23 cellular contexts compared by ENCODE assay signal in genomic region chr17:32398946-32399345, GRCh38. TPM values are rescaled to one million over a fixed set of nuclear protein-coding genes. Genes with fewer than 3 reads are reported as not detected.
DNase-seq lines count a peak whose midpoint lies in the region; ATAC-seq and TF ChIP-seq lines count a peak whose summit lies in the region.
"Had no signal": no experiment of that assay in that cellular context is flagged by ENCODE, and none has a peak within 500 bp of the region (broad histone marks: within the 10 kb centered on the region; RNA-seq: fewer than 3 reads in every experiment).

No MANE protein-coding gene starts in this region.

- H3K9me3 ChIP-seq in left ventricle myocardium inferior (replicated peaks) (no peaks in the 10 kb centered on the region), SK-N-MC (ENCODE audit: low read depth, low read length) (no peaks in the 10 kb centered on the region)
- H3K9me3 ChIP-seq in CD8-positive, alpha-beta T cell (ENCODE audit: low read length): no peaks in the 10 kb centered on the region

- H3K4me3 Mint-ChIP-seq in CD8-positive, alpha-beta T cell: no peak overlapping the region
- peak overlapping the region in 1 of 10 donors; percentile 39 for H3K4me3 Mint-ChIP-seq in naive thymus-derived CD8-positive, alpha-beta T cell
- no peak overlapping the region for H3K4me3 Mint-ChIP-seq in mesothelial cell of epicardium

- CTCF ChIA-PET in CD8-positive, alpha-beta T cell (lab: Charles Lee): no interaction called here

- H3K9me3 Mint-ChIP-seq in CD8-positive, alpha-beta T cell: peaks cover 3% of the 10 kb centered on the region
- H3K9me3 Mint-ChIP-seq in naive thymus-derived CD8-positive, alpha-beta T cell: no peaks in the 10 kb centered on the region
- no peaks in the 10 kb centered on the region for H3K9me3 Mint-ChIP-seq in mesothelial cell of epicardium

- no peaks in the 10 kb centered on the region for H3K36me3 ChIP-seq in left ventricle myocardium inferior
- no peaks in the 10 kb centered on the region for H3K36me3 ChIP-seq in CD8-positive, alpha-beta T cell (ENCODE audit: insufficient read depth, low read length)
- H3K36me3 ChIP-seq in SK-N-MC (ENCODE audit: insufficient read depth, low read length): no peaks in the 10 kb centered on the region

- H3K27me3 ChIP-seq in left ventricle myocardium inferior (ENCODE audit: low read depth): no peaks in the 10 kb centered on the region
- H3K27me3 ChIP-seq in CD8-positive, alpha-beta T cell (ENCODE audit: insufficient read depth, low read length): no peaks in the 10 kb centered on the region

- H3K36me3 Mint-ChIP-seq in CD8-positive, alpha-beta T cell: peaks cover 4% of the 10 kb centered on the region
- H3K36me3 Mint-ChIP-seq in naive thymus-derived CD8-positive, alpha-beta T cell: peaks cover 0 to 4% (median 4%) of the 10 kb centered on the region in 3 donors
- H3K36me3 Mint-ChIP-seq in mesothelial cell of epicardium: no peaks in the 10 kb centered on the region

- peak overlapping the region; percentile 18 for H3K27ac ChIP-seq in left ventricle myocardium inferior (replicated peaks)
- H3K27ac ChIP-seq in CD8-positive, alpha-beta T cell (ENCODE audit: low read depth, low read length): no peak overlapping the region
- peak overlapping the region; percentile 50; the same call in 1 of the 2 replicates for H3K27ac ChIP-seq in SK-N-MC
- H3K27ac ChIP-seq: HL-60, RWPE1 had no signal

- DNase-seq in left ventricle myocardium inferior: no peak
- DNase-seq in left cardiac atrium: no peak
- DNase-seq in CD8-positive, alpha-beta T cell: no peak
- DNase-seq in SK-N-MC (ENCODE audit: low read depth, low spot score): no peak
- DNase-seq in naive thymus-derived CD8-positive, alpha-beta T cell: no peak
- DNase-seq in mesothelial cell of epicardium (ENCODE audit: low spot score in 2 of 2, unreplicated experiment in 2 of 2): no peak
- DNase-seq in HK-2 (ENCODE audit: unreplicated experiment): no peak
- no peak for DNase-seq in hippocampal formation (lab: John Stamatoyannopoulos, UW)
- DNase-seq: C1 segment of cervical spinal cord, Calu3, DMS79 treated with DMSO at 0.1 percent for 48 hours, GOT3, HCEC 1CT, NCI-H1048, NCI-H1417, NCI-H1694, NCI-H2081, NCI-H2227 treated with DMSO at 0.1 percent for 48 hours, NCI-H526 treated with DMSO at 0.1 percent for 48 hours, SIG-M5 had no signal

- no peaks in the 10 kb centered on the region for H3K27me3 Mint-ChIP-seq in CD8-positive, alpha-beta T cell (ENCODE audit: low read depth)
- no peaks in the 10 kb centered on the region for H3K27me3 Mint-ChIP-seq in naive thymus-derived CD8-positive, alpha-beta T cell
- no peaks in the 10 kb centered on the region for H3K27me3 Mint-ChIP-seq in mesothelial cell of epicardium (ENCODE audit: low read depth)

- peaks cover 15% of the 10 kb centered on the region for H3K4me1 Mint-ChIP-seq in CD8-positive, alpha-beta T cell (ENCODE audit: low read depth)
- peaks cover 8 to 22% (median 10%) of the 10 kb centered on the region in 4 donors for H3K4me1 Mint-ChIP-seq in naive thymus-derived CD8-positive, alpha-beta T cell
- H3K4me1 Mint-ChIP-seq in mesothelial cell of epicardium: no peaks in the 10 kb centered on the region

- POLR2A ChIA-PET in CD8-positive, alpha-beta T cell (lab: Charles Lee): interaction anchor here (1.1 kb wide), 1 partner anchor 11 kb away, joined by 4 read pairs; no protein-coding TSS in a partner anchor
- POLR2A ChIA-PET in naive thymus-derived CD8-positive, alpha-beta T cell (lab: Charles Lee): interaction anchor here (0.7 kb wide), 1 partner anchor 497 kb away, joined by 3 read pairs; the partner anchor contains the start of gene UTP6

- H3K9ac ChIP-seq in SK-N-MC (ENCODE audit: insufficient read length): no peak overlapping the region

- H3K27ac Mint-ChIP-seq in CD8-positive, alpha-beta T cell: peak overlapping the region; percentile 19
- H3K27ac Mint-ChIP-seq in naive thymus-derived CD8-positive, alpha-beta T cell: peak overlapping the region in 7 of 10 donors; percentile 3 to 84 (median 72)
- H3K27ac Mint-ChIP-seq in mesothelial cell of epicardium: no peak overlapping the region

- H3K4me1 ChIP-seq in left ventricle myocardium inferior: peaks cover 14% of the 10 kb centered on the region
- H3K4me1 ChIP-seq in CD8-positive, alpha-beta T cell (ENCODE audit: insufficient read depth, low read length): peaks cover 7% of the 10 kb centered on the region

- no peak overlapping the region for H3K4me3 ChIP-seq in left ventricle myocardium inferior
- no peak overlapping the region for H3K4me3 ChIP-seq in CD8-positive, alpha-beta T cell (ENCODE audit: low read depth, low read length)
- H3K4me3 ChIP-seq in SK-N-MC: no peak overlapping the region

- intact Hi-C loops in left ventricle myocardium inferior (cut with micrococcal nuclease) (no loop called here), left cardiac atrium (cut with DNase I) (no loop called here)
- intact Hi-C loops in CD8-positive, alpha-beta T cell (cut with DNase I, micrococcal nuclease): loop anchor here in 1 of 2 experiments (5.0 kb wide), 1 partner anchor 43 kb away; the partner anchor contains the start of gene PSMD11

- no peak for TF ChIP-seq CTCF in left ventricle myocardium inferior (IDR thresholded peaks at IDR 0.05; ENCODE audit: borderline replicate concordance)
- TF ChIP-seq CTCF in CD8-positive, alpha-beta T cell (IDR thresholded peaks at IDR 0.05): no peak
- no peak for TF ChIP-seq CTCF in mesothelial cell of epicardium (IDR thresholded peaks at IDR 0.05; ENCODE audit: unreplicated experiment)

- no peak for ATAC-seq in left cardiac atrium
- no peak for ATAC-seq in CD8-positive, alpha-beta T cell
- no peak for ATAC-seq in naive thymus-derived CD8-positive, alpha-beta T cell
- ATAC-seq: Panc1 had no signal

RNA-seq across cellular contexts. Expression of gene PSMD11, which starts 45.4 kb away (rescaled TPM):
- total RNA-seq in left ventricle myocardium inferior: 63.7 TPM
- total RNA-seq in left cardiac atrium: 10 to 100 TPM; 53.4 to 82.2 TPM
- total RNA-seq in CD8-positive, alpha-beta T cell: 10 to 100 TPM; 69.9 to 72.6 TPM
- 10 to 100 TPM; 64.9 to 72.2 TPM for total RNA-seq in naive thymus-derived CD8-positive, alpha-beta T cell
- 100 to 1,000 TPM; 102 to 122 (median 112) TPM for polyA plus RNA-seq in naive thymus-derived CD8-positive, alpha-beta T cell
- total RNA-seq in mesothelial cell of epicardium: 90.5 to 95.0 TPM (median 94.9 TPM) in 3 replicates

RNA-seq across cellular contexts. Expression of gene ZNF207, which starts 49.0 kb away (rescaled TPM):
- total RNA-seq in left ventricle myocardium inferior (54.5 TPM), left cardiac atrium (100 to 1,000 TPM in 1 of 2 donors, 10 to 100 TPM in 1; 69.7 to 109 TPM), mesothelial cell of epicardium (221 to 240 TPM (median 231 TPM) in 3 replicates)
- 100 to 1,000 TPM; 276 to 277 TPM for total RNA-seq in CD8-positive, alpha-beta T cell
- 100 to 1,000 TPM; 285 to 287 TPM for total RNA-seq in naive thymus-derived CD8-positive, alpha-beta T cell
- polyA plus RNA-seq in naive thymus-derived CD8-positive, alpha-beta T cell: 100 to 1,000 TPM; 120 to 137 (median 127) TPM

RNA-seq across cellular contexts. Expression of gene C17orf75, which starts 57.0 kb away (rescaled TPM):
- total RNA-seq in left ventricle myocardium inferior (22.5 TPM), left cardiac atrium (10 to 100 TPM; 15.0 to 16.4 TPM), mesothelial cell of epicardium (31.4 to 34.3 TPM (median 32.1 TPM) in 3 replicates)
- 10 to 100 TPM; 12.5 to 14.0 TPM for total RNA-seq in CD8-positive, alpha-beta T cell
- total RNA-seq in naive thymus-derived CD8-positive, alpha-beta T cell: 10 to 100 TPM; 25.6 to 28.0 TPM
- polyA plus RNA-seq in naive thymus-derived CD8-positive, alpha-beta T cell: 10 to 100 TPM in 1 of 3 donors, 1 to 10 TPM in 2; 8.4 to 12.3 (median 9.8) TPM
